In the genomic region with DNA sequence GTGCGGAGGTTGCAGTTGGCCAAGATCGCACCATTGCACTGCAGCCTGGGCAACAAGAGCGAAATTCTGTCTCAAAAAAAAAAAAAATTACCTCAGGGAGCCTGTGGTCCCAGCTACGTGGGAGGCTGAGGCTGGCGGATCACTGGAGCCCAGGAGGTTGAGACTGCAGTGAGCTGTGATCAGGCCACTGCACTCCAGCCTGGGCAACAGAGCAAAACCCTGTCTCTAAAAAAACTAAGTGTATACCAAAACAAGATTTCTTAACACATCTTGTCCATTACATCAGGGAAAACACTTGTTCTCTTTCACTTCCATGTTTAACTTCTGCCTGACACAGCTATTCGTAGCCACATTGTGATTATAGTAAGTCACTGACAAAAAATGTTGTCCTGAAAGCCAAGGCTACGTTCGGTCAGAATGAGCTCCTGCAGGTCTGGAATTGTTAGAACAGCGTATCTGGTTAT, we compare ENCODE assay signal across 8 cellular contexts. TPM values are rescaled to one million over a fixed set of nuclear protein-coding genes. Genes with fewer than 3 reads are reported as not detected.
DNase-seq lines count a peak whose midpoint lies in the region; ATAC-seq and TF ChIP-seq lines count a peak whose summit lies in the region.

No MANE protein-coding gene starts in this region.

- WGBS in stomach, 5 donors: 51 to 70% (median 62%) methylated on average over 9 of the region's 9 CpGs

- H3K9ac ChIP-seq in SK-N-MC (ENCODE audit: insufficient read length): peak overlapping the region; percentile 8

- H3K4me1 Mint-ChIP-seq in T-helper 2 cell treated with Interferon-gamma antibody and Interleukin-4, amounts not matched to agents 5 μg/mL and 100 μg/mL, for 36 hours (ENCODE audit: low read depth): peaks cover 26% of the 10 kb centered on the region

- intact Hi-C loops in stomach (cut with DNase I; ENCODE audit: low total_unique reads): no loop called here

- H3K9me3 ChIP-seq in SK-N-MC (ENCODE audit: low read depth, low read length) (no peaks in the 10 kb centered on the region), stomach (no peaks in the 10 kb centered on the region)

- peak overlapping the region; percentile 43 for H3K27ac ChIP-seq in SK-N-MC
- peak overlapping the region; percentile 95 to 100 (median 99) for H3K27ac ChIP-seq in stomach

- H3K36me3 Mint-ChIP-seq in T-helper 2 cell treated with Interferon-gamma antibody and Interleukin-4, amounts not matched to agents 5 μg/mL and 100 μg/mL, for 36 hours (ENCODE audit: low read depth): peaks cover 17% of the 10 kb centered on the region

- H3K4me3 Mint-ChIP-seq in T-helper 2 cell treated with Interferon-gamma antibody and Interleukin-4, amounts not matched to agents 5 μg/mL and 100 μg/mL, for 36 hours: peak overlapping the region; percentile 86

- DNase-seq in T-helper 2 cell treated with Interferon-gamma antibody and Interleukin-4, amounts not matched to agents 5 μg/mL and 100 μg/mL, for 36 hours (ENCODE audit: low spot score): no peak
- DNase-seq in T-helper 2 cell (no peak), SK-N-MC (ENCODE audit: low read depth, low spot score) (no peak), foreskin fibroblast (peak; percentile 75 to 88), stomach (no peak), hippocampal formation (lab: John Stamatoyannopoulos, UW) (no peak), NCI-H2196 (lab: John Stamatoyannopoulos, UW; ENCODE audit: unreplicated experiment) (no peak)

- H3K27me3 ChIP-seq in stomach: no peaks in the 10 kb centered on the region

- peak; percentile 24 for TF ChIP-seq EP300 in stomach (IDR thresholded peaks at IDR 0.05)

- TF ChIP-seq POLR2A in stomach (IDR thresholded peaks at IDR 0.05): no peak

- TF ChIP-seq CTCF in foreskin fibroblast (IDR thresholded peaks at IDR 0.05; ENCODE audit: low read depth, low read length) (no peak), stomach (IDR thresholded peaks at IDR 0.05) (no peak)

- H3K4me3 ChIP-seq in SK-N-MC: no peak overlapping the region; the same call in 1 of the 2 replicates
- peak overlapping the region; percentile 78 to 84 for H3K4me3 ChIP-seq in foreskin fibroblast (ENCODE audit: low read depth in 1 of 2, low read length in 2 of 2)
- H3K4me3 ChIP-seq in stomach: peak overlapping the region; percentile 75 to 94 (median 91)

- no peaks in the 10 kb centered on the region for H3K9me3 Mint-ChIP-seq in T-helper 2 cell treated with Interferon-gamma antibody and Interleukin-4, amounts not matched to agents 5 μg/mL and 100 μg/mL, for 36 hours

- H3K36me3 ChIP-seq in SK-N-MC (ENCODE audit: insufficient read depth, low read length) (no peaks in the 10 kb centered on the region), stomach (peaks cover 6 to 28% (median 22%) of the 10 kb centered on the region in 4 donors)

- H3K27ac Mint-ChIP-seq in T-helper 2 cell treated with Interferon-gamma antibody and Interleukin-4, amounts not matched to agents 5 μg/mL and 100 μg/mL, for 36 hours: peak overlapping the region; percentile 67

- ATAC-seq in HG03521 (IDR thresholded peaks at IDR 0.05; ENCODE audit: unreplicated experiment): no peak

- no peaks in the 10 kb centered on the region for H3K27me3 Mint-ChIP-seq in T-helper 2 cell treated with Interferon-gamma antibody and Interleukin-4, amounts not matched to agents 5 μg/mL and 100 μg/mL, for 36 hours (ENCODE audit: low read depth)

- peaks cover 38 to 67% (median 51%) of the 10 kb centered on the region in 4 donors for H3K4me1 ChIP-seq in stomach

RNA-seq across cellular contexts. Expression of gene TMEM80, which starts 1.4 kb away (rescaled TPM):
- 10 to 100 TPM in 4 of 5 donors, 1 to 10 TPM in 1; 4.9 to 46.5 (median 21.5) TPM for total RNA-seq in stomach
- 10 to 100 TPM in 2 of 3 donors, 1 to 10 TPM in 1; 9.0 to 30.8 (median 18.1) TPM for polyA plus RNA-seq in stomach

RNA-seq across cellular contexts. Expression of gene DEAF1, which starts 2.0 kb away (rescaled TPM):
- 100 to 1,000 TPM in 1 of 5 donors, 10 to 100 TPM in 4; 12.3 to 111 (median 29.4) TPM for total RNA-seq in stomach
- polyA plus RNA-seq in stomach: 10 to 100 TPM; 41.4 to 51.8 (median 45.1) TPM

RNA-seq across cellular contexts. Expression of gene EPS8L2, which starts 9.0 kb away (rescaled TPM):
- 100 to 1,000 TPM in 4 of 5 donors, 10 to 100 TPM in 1; 45.0 to 617 (median 306) TPM for total RNA-seq in stomach
- 100 to 1,000 TPM in 1 of 3 donors, 10 to 100 TPM in 2; 91.5 to 190 (median 96.2) TPM for polyA plus RNA-seq in stomach

RNA-seq across cellular contexts. Expression of gene TALDO1, which starts 50.2 kb away (rescaled TPM):
- total RNA-seq in stomach: 100 to 1,000 TPM in 4 of 5 donors, 10 to 100 TPM in 1; 85.9 to 258 (median 175) TPM
- 100 to 1,000 TPM; 139 to 214 (median 208) TPM for polyA plus RNA-seq in stomach

RNA-seq across cellular contexts. Expression of gene DRD4, which starts 60.0 kb away (rescaled TPM):
- total RNA-seq in stomach: not detected
- 1 to 10 TPM in 1 of 3 donors, under 1 TPM in 2; 0.19 to 1.7 (median 0.50) TPM for polyA plus RNA-seq in stomach

Comparison
In these comparisons a context has a peak if more than half of its experiments do, and no peak if none do; other contexts are left out.
1. DNase-seq: peak in foreskin fibroblast (2 of 2); none in T-helper 2 cell treated with Interferon-gamma antibody and Interleukin-4, amounts not matched to agents 5 μg/mL and 100 μg/mL, for 36 hours (single experiment), T-helper 2 cell (0 of 5), SK-N-MC (single experiment), stomach (single experiment), hippocampal formation (0 of 2) and NCI-H2196 (single experiment).